8 cellular contexts compared by ENCODE assay signal in the genomic region with DNA sequence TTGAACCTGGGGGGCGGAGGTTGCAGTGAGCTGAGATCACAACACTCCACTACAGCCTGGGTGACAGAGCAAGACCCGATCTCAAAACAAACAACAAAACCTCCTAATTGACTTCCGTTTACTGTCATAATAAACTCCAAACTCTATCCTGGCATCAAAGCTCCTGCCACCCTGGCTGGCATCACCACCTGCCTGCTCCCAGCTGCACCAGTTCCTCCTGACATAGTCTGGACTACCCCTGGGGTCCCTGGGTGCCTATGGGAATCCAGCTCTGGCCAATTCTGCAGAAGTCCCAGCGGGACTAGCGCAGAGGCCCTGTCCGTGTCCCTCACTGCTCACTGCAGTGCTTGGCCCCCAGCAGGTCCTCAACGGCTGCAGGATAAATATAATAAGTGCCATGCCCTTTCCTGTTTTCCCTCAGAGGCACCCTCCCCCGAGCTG. TPM values are rescaled to one million over a fixed set of nuclear protein-coding genes. Genes with fewer than 3 reads are reported as not detected.
DNase-seq lines count a peak whose midpoint lies in the region; ATAC-seq and TF ChIP-seq lines count a peak whose summit lies in the region.

No MANE protein-coding gene starts in this region.

- peaks cover 26% of the 10 kb centered on the region for H3K79me2 ChIP-seq in hepatocyte

- H3K27ac Mint-ChIP-seq in T-cell, result peak overlapping the region in 1 of 2 donors; percentile 55
- peak overlapping the region; percentile 57 to 76 for H3K27ac Mint-ChIP-seq in stimulated activated naive CD8-positive, alpha-beta T cell treated with anti-CD3 and anti-CD28 coated beads, Interleukin-15, amount 100 ng/mL, for 72 hours

- H3K27me3 Mint-ChIP-seq in T-cell, result no peaks in the 10 kb centered on the region
- H3K27me3 Mint-ChIP-seq in stimulated activated naive CD8-positive, alpha-beta T cell treated with anti-CD3 and anti-CD28 coated beads, Interleukin-15, amount 100 ng/mL, for 72 hours, result no peaks in the 10 kb centered on the region

- peaks cover 3% of the 10 kb centered on the region for H3K36me3 Mint-ChIP-seq in T-cell

- H3K4me1 ChIP-seq in hepatocyte (ENCODE audit: insufficient read depth), result peaks cover 20% of the 10 kb centered on the region

- H3K36me3 ChIP-seq in hepatocyte (replicated peaks; ENCODE audit: insufficient read depth, low read depth), result no peaks in the 10 kb centered on the region

- H3K4me1 Mint-ChIP-seq in T-cell, result peaks cover 20 to 23% (median 20%) of the 10 kb centered on the region in 3 donors
- H3K4me1 Mint-ChIP-seq in stimulated activated naive CD8-positive, alpha-beta T cell treated with anti-CD3 and anti-CD28 coated beads, Interleukin-15, amount 100 ng/mL, for 72 hours, result peaks cover 26% of the 10 kb centered on the region

- H3K27me3 ChIP-seq in hepatocyte, result no peaks in the 10 kb centered on the region

- H3K4me3 Mint-ChIP-seq in T-cell, result peak overlapping the region; percentile 90 to 92 (median 90)
- peak overlapping the region; percentile 94 to 96 for H3K4me3 Mint-ChIP-seq in stimulated activated naive CD8-positive, alpha-beta T cell treated with anti-CD3 and anti-CD28 coated beads, Interleukin-15, amount 100 ng/mL, for 72 hours

- CTCF ChIA-PET in T-cell (lab: Charles Lee), result no interaction called here

- peak overlapping the region; percentile 41 for H3K27ac ChIP-seq in hepatocyte

- peak overlapping the region; percentile 72 for H2AFZ ChIP-seq in hepatocyte

- H3K4me3 ChIP-seq in hepatocyte, result peak overlapping the region; percentile 57

- no peaks in the 10 kb centered on the region for H4K20me1 ChIP-seq in hepatocyte (ENCODE audit: insufficient read depth, poor library complexity, severe bottlenecking)

- peak overlapping the region; percentile 90 for H3K4me2 ChIP-seq in hepatocyte

- DNase-seq in NCI-H748 (lab: John Stamatoyannopoulos, UW; ENCODE audit: unreplicated experiment) (peak; percentile 48), NCI-H748 treated with DMSO at 0.1 percent for 48 hours (lab: John Stamatoyannopoulos, UW) (no peak), T-cell (no peak), hepatocyte (ENCODE audit: low spot score) (no peak), glomerular visceral epithelial cell (ENCODE audit: extremely low spot score) (no peak)
- DNase-seq in stimulated activated naive CD8-positive, alpha-beta T cell treated with anti-CD3 and anti-CD28 coated beads, Interleukin-15, amount 100 ng/mL, for 72 hours, result no peak
- DNase-seq in stimulated activated CD4-positive, alpha-beta T cell treated with anti-CD3 and anti-CD28 coated beads, Interleukin-2, amount 100 ng/mL, for 48 hours, result no peak

- H3K9me2 ChIP-seq in hepatocyte (replicated peaks; ENCODE audit: insufficient read depth), result no peaks in the 10 kb centered on the region

- no peak for TF ChIP-seq CTCF in hepatocyte (IDR thresholded peaks at IDR 0.05; ENCODE audit: poor library complexity)

- no peaks in the 10 kb centered on the region for H3K9me3 ChIP-seq in hepatocyte (ENCODE audit: low read depth)

- no peaks in the 10 kb centered on the region for H3K9me3 Mint-ChIP-seq in T-cell
- H3K9me3 Mint-ChIP-seq in stimulated activated naive CD8-positive, alpha-beta T cell treated with anti-CD3 and anti-CD28 coated beads, Interleukin-15, amount 100 ng/mL, for 72 hours, result no peaks in the 10 kb centered on the region

- 34% methylated on average over 8 of the region's 8 CpGs for WGBS in hepatocyte (ENCODE audit: low lambda C conversion rate, missing lambda C conversion rate)

- no peak for ATAC-seq in T-cell (replicated peaks in 1 of 4)
- no peak for ATAC-seq in stimulated activated naive CD8-positive, alpha-beta T cell treated with anti-CD3 and anti-CD28 coated beads, Interleukin-15, amount 100 ng/mL, for 72 hours
- no peak for ATAC-seq in GM18909 (IDR thresholded peaks at IDR 0.05; ENCODE audit: poor library complexity, unreplicated experiment)

- POLR2A ChIA-PET in T-cell (lab: Charles Lee), result no interaction called here

RNA-seq across cellular contexts. Expression of gene NTHL1, which starts 0.7 kb away (rescaled TPM):
- total RNA-seq in T-cell (10 to 100 TPM in 3 of 5 donors, 1 to 10 TPM in 2; 5.8 to 24.1 (median 18.3) TPM), hepatocyte (19.6 and 20.2 TPM in 2 replicates)
- 23.4 and 28.5 TPM in 2 replicates for polyA plus RNA-seq in hepatocyte

RNA-seq across cellular contexts. Expression of gene TSC2, which starts 0.9 kb away (rescaled TPM):
- 100 to 1,000 TPM; 134 to 181 (median 161) TPM for total RNA-seq in T-cell
- 39.5 and 41.8 TPM in 2 replicates for total RNA-seq in hepatocyte
- polyA plus RNA-seq in hepatocyte, result 78.7 and 113 TPM in 2 replicates

RNA-seq across cellular contexts. Expression of gene NHERF2, which starts 20.2 kb away (rescaled TPM):
- total RNA-seq in T-cell (1 to 10 TPM; 2.9 to 6.8 (median 5.8) TPM), hepatocyte (25.9 and 29.6 TPM in 2 replicates)
- polyA plus RNA-seq in hepatocyte, result 37.7 and 43.8 TPM in 2 replicates

RNA-seq across cellular contexts. Expression of gene NPW, which starts 27.3 kb away (rescaled TPM):
- total RNA-seq in T-cell, result under 1 TPM in 2 of 5 donors, not detected in 3; 0.43 to 0.44 TPM
- 2.7 and 4.1 TPM in 2 replicates for total RNA-seq in hepatocyte
- 45.2 and 57.6 TPM in 2 replicates for polyA plus RNA-seq in hepatocyte

RNA-seq across cellular contexts. Expression of gene ZNF598, which starts 37.3 kb away (rescaled TPM):
- total RNA-seq in T-cell (10 to 100 TPM; 44.3 to 73.7 (median 68.8) TPM), hepatocyte (22.8 and 42.6 TPM in 2 replicates)
- polyA plus RNA-seq in hepatocyte, result 29.5 and 36.8 TPM in 2 replicates
